Comparison of ENCODE assay signal across 20 cellular contexts in genomic region chr2:144217853-144218633, GRCh38.
A peak's percentile ranks its signal among the peaks of the same experiment; 100 is the strongest.
DNase-seq lines count a peak whose midpoint lies in the region; ATAC-seq and TF ChIP-seq lines count a peak whose summit lies in the region.
"Had no signal": no experiment of that assay in that cellular context is flagged by ENCODE, and none has a peak within 500 bp of the region (broad histone marks: within the 10 kb centered on the region; RNA-seq: fewer than 3 reads in every experiment).

No MANE protein-coding gene starts in this region.

- TF ChIP-seq POLR2A in adrenal gland (IDR thresholded peaks at IDR 0.05): no peak

- peak; percentile 70 for DNase-seq in DMS53 (lab: John Stamatoyannopoulos, UW)
- DNase-seq in MG63: peak; percentile 10
- peak; percentile 85 for DNase-seq in NCI-H774 (lab: John Stamatoyannopoulos, UW)
- peak; percentile 31 for DNase-seq in kidney tubule cell (ENCODE audit: low spot score)
- DNase-seq in dorsolateral prefrontal cortex: no peak
- no peak for DNase-seq in stimulated activated naive B cell treated with anti-CD40 and anti-IgM and Interleukin-4, amounts not matched to agents 10 μg/mL and 1 μg/mL and 100 μg/mL, for 72 hours
- no peak for DNase-seq in adrenal gland
- DNase-seq: activated CD8-positive, alpha-beta memory T cell treated with anti-CD3 and anti-CD28 coated beads, Interleukin-2, amount 50 U/mL, for 4 hours; activated naive CD4-positive, alpha-beta T cell treated with anti-CD3 and anti-CD28 coated beads, Interleukin-2, amount 50 U/mL, for 16 hours; GDM1; heart right ventricle; KG1; naive thymus-derived CD4-positive, alpha-beta T cell; NCI-H2171 treated with DMSO at 0.1 percent for 48 hours; OCI-M1; retina; stimulated activated CD4-positive, alpha-beta T cell treated with anti-CD3 and anti-CD28 coated beads, Interleukin-4, amount 100 ng/mL, for 1 hour had no signal

- WGBS in adrenal gland, 4 donors: 92 to 97% (median 93%) methylated on average over 5 of the region's 5 CpGs

- intact Hi-C loops in dorsolateral prefrontal cortex (cut with DNase I) (no loop called here), adrenal gland (cut with DNase I) (no loop called here)

- peaks cover 11 to 14% of the 10 kb centered on the region in 2 donors for H3K4me1 Mint-ChIP-seq in stimulated activated naive B cell treated with anti-CD40 and anti-IgM and Interleukin-4, amounts not matched to agents 10 μg/mL and 1 μg/mL and 100 μg/mL, for 72 hours

- no peaks in the 10 kb centered on the region for H3K36me3 ChIP-seq in MG63
- H3K36me3 ChIP-seq in adrenal gland (replicated peaks in 1 of 2): no peaks in the 10 kb centered on the region
- H3K36me3 ChIP-seq: heart right ventricle had no signal

- H3K27me3 Mint-ChIP-seq in stimulated activated naive B cell treated with anti-CD40 and anti-IgM and Interleukin-4, amounts not matched to agents 10 μg/mL and 1 μg/mL and 100 μg/mL, for 72 hours: no peaks in the 10 kb centered on the region
- H3K27me3 Mint-ChIP-seq: central memory CD8-positive, alpha-beta T cell; naive thymus-derived CD4-positive, alpha-beta T cell had no signal

- peaks cover 8% of the 10 kb centered on the region in 2 donors for H3K4me1 ChIP-seq in adrenal gland (replicated peaks in 1 of 2)

- H3K36me3 Mint-ChIP-seq in stimulated activated naive B cell treated with anti-CD40 and anti-IgM and Interleukin-4, amounts not matched to agents 10 μg/mL and 1 μg/mL and 100 μg/mL, for 72 hours: peaks cover 3 to 4% of the 10 kb centered on the region in 2 donors
- H3K36me3 Mint-ChIP-seq: CD14-positive monocyte; naive thymus-derived CD4-positive, alpha-beta T cell had no signal

- H3K9me3 Mint-ChIP-seq in stimulated activated naive B cell treated with anti-CD40 and anti-IgM and Interleukin-4, amounts not matched to agents 10 μg/mL and 1 μg/mL and 100 μg/mL, for 72 hours: no peaks in the 10 kb centered on the region
- H3K9me3 Mint-ChIP-seq: central memory CD8-positive, alpha-beta T cell; naive thymus-derived CD4-positive, alpha-beta T cell had no signal

- H3K27me3 ChIP-seq in MG63 (no peaks in the 10 kb centered on the region), dorsolateral prefrontal cortex (no peaks in the 10 kb centered on the region), adrenal gland (no peaks in the 10 kb centered on the region)
- H3K27me3 ChIP-seq: heart right ventricle had no signal

- no peak overlapping the region for H3K27ac Mint-ChIP-seq in stimulated activated naive B cell treated with anti-CD40 and anti-IgM and Interleukin-4, amounts not matched to agents 10 μg/mL and 1 μg/mL and 100 μg/mL, for 72 hours
- H3K27ac Mint-ChIP-seq: CD14-positive monocyte; naive thymus-derived CD4-positive, alpha-beta T cell had no signal

- H3K4me3 ChIP-seq in MG63 (no peak overlapping the region), dorsolateral prefrontal cortex (no peak overlapping the region), adrenal gland (no peak overlapping the region)
- H3K4me3 ChIP-seq: heart right ventricle had no signal

- H3K9me3 ChIP-seq in MG63: no peaks in the 10 kb centered on the region
- no peaks in the 10 kb centered on the region for H3K9me3 ChIP-seq in adrenal gland (replicated peaks in 1 of 3)
- H3K9me3 ChIP-seq: heart right ventricle had no signal

- TF ChIP-seq CTCF in dorsolateral prefrontal cortex (IDR thresholded peaks at IDR 0.05 in 54 of 56, conservative IDR thresholded peaks at IDR 0.05 in 2 of 56; ENCODE audit: low read depth in 1 of 56, partially characterized antibody in 56 of 56) (no peak), adrenal gland (IDR thresholded peaks at IDR 0.05) (no peak)

- no peak overlapping the region for H3K4me3 Mint-ChIP-seq in stimulated activated naive B cell treated with anti-CD40 and anti-IgM and Interleukin-4, amounts not matched to agents 10 μg/mL and 1 μg/mL and 100 μg/mL, for 72 hours
- H3K4me3 Mint-ChIP-seq: CD14-positive monocyte; central memory CD8-positive, alpha-beta T cell; naive thymus-derived CD4-positive, alpha-beta T cell had no signal

- ATAC-seq in GM19467 (IDR thresholded peaks at IDR 0.05; ENCODE audit: unreplicated experiment): no peak
- no peak for ATAC-seq in stimulated activated naive B cell treated with anti-CD40 and anti-IgM and Interleukin-4, amounts not matched to agents 10 μg/mL and 1 μg/mL and 100 μg/mL, for 72 hours (replicated peaks)
- ATAC-seq: naive thymus-derived CD4-positive, alpha-beta T cell had no signal

- H3K27ac ChIP-seq in dorsolateral prefrontal cortex: no peak overlapping the region
- H3K27ac ChIP-seq in adrenal gland: no peak overlapping the region
- H3K27ac ChIP-seq: heart right ventricle had no signal

Comparison
In these comparisons a context has a peak if more than half of its experiments do, and no peak if none do; other contexts are left out.
1. DNase-seq: peak in DMS53 (single experiment), MG63 (single experiment), NCI-H774 (single experiment) and kidney tubule cell (single experiment); none in dorsolateral prefrontal cortex (0 of 10), stimulated activated naive B cell treated with anti-CD40 and anti-IgM and Interleukin-4, amounts not matched to agents 10 μg/mL and 1 μg/mL and 100 μg/mL, for 72 hours (single experiment) and adrenal gland (0 of 7).